ENCODE assay signal across 14 cellular contexts in genomic region chr11:86588566-86589090, GRCh38.
A peak's percentile ranks its signal among the peaks of the same experiment; 100 is the strongest.
DNase-seq lines count a peak whose midpoint lies in the region; ATAC-seq and TF ChIP-seq lines count a peak whose summit lies in the region.
"Had no signal": no experiment of that assay in that cellular context is flagged by ENCODE, and none has a peak within 500 bp of the region (broad histone marks: within the 10 kb centered on the region; RNA-seq: fewer than 3 reads in every experiment).

No MANE protein-coding gene starts in this region.

- H3K36me3 ChIP-seq in endodermal cell (ENCODE audit: control insufficient read depth, insufficient read depth, low read length) (no peaks in the 10 kb centered on the region), neuronal stem cell (replicated peaks in 1 of 2; ENCODE audit: control insufficient read depth in 2 of 2, insufficient read depth in 2 of 2, low read length in 2 of 2) (no peaks in the 10 kb centered on the region)

- H3K4me3 Mint-ChIP-seq in endodermal cell, result no peak overlapping the region
- H3K4me3 Mint-ChIP-seq: activated CD4-positive, alpha-beta T cell treated with anti-CD3 and anti-CD28 coated beads for 36 hours; CD14-positive monocyte; dendritic cell treated with granulocyte-macrophage colony-stimulating factor and Interleukin-4, amounts not matched to agents 40 ng/mL and 50 ng/mL, for 4 days; stimulated activated effector memory CD8-positive, alpha-beta T cell treated with anti-CD3 and anti-CD28 coated beads, Interleukin-12 subunit alpha, Interleukin-12 subunit beta, amount 100 ng/mL, for 72 hours had no signal

- H3K4me1 ChIP-seq in endodermal cell (ENCODE audit: control insufficient read depth, insufficient read depth, low read length), result peaks cover 34% of the 10 kb centered on the region
- H3K4me1 ChIP-seq in neuronal stem cell (ENCODE audit: control insufficient read depth in 2 of 2, insufficient read depth in 1 of 2, low read depth in 1 of 2, low read length in 2 of 2), result peaks cover 52 to 57% of the 10 kb centered on the region in 2 donors

- H3K14ac ChIP-seq in neuronal stem cell (ENCODE audit: low read length), result no peak overlapping the region

- H2BK120ac ChIP-seq in neuronal stem cell (ENCODE audit: low read depth, low read length), result no peak overlapping the region

- no peak for ATAC-seq in HG02938 (IDR thresholded peaks at IDR 0.05; ENCODE audit: unreplicated experiment)
- no peak for ATAC-seq in GM19023 (IDR thresholded peaks at IDR 0.05; ENCODE audit: unreplicated experiment)
- ATAC-seq: activated CD4-positive, alpha-beta T cell treated with anti-CD3 and anti-CD28 coated beads for 36 hours; stimulated activated effector memory CD8-positive, alpha-beta T cell treated with anti-CD3 and anti-CD28 coated beads, Interleukin-12 subunit alpha, Interleukin-12 subunit beta, amount 100 ng/mL, for 72 hours had no signal

- no peak overlapping the region for H2BK15ac ChIP-seq in neuronal stem cell (ENCODE audit: low read length)

- no peak overlapping the region for H3K4ac ChIP-seq in neuronal stem cell (ENCODE audit: low read length)

- no peak overlapping the region for H2AK5ac ChIP-seq in neuronal stem cell (ENCODE audit: low read depth, low read length)

- H3K4me3 ChIP-seq in endodermal cell (ENCODE audit: low read length) (no peak overlapping the region), neuronal stem cell (ENCODE audit: low read length in 2 of 2) (no peak overlapping the region)

- H3K27me3 Mint-ChIP-seq in endodermal cell (ENCODE audit: insufficient read depth), result no peaks in the 10 kb centered on the region
- H3K27me3 Mint-ChIP-seq: activated CD4-positive, alpha-beta T cell treated with anti-CD3 and anti-CD28 coated beads for 36 hours; dendritic cell treated with granulocyte-macrophage colony-stimulating factor and Interleukin-4, amounts not matched to agents 40 ng/mL and 50 ng/mL, for 4 days had no signal

- H4K8ac ChIP-seq in neuronal stem cell (ENCODE audit: low read depth, low read length), result no peak overlapping the region

- no peak overlapping the region for H4K91ac ChIP-seq in neuronal stem cell (ENCODE audit: low read depth, low read length, poor library complexity)

- no peaks in the 10 kb centered on the region for H3K9me3 ChIP-seq in endodermal cell (ENCODE audit: control insufficient read depth, low read length)
- no peaks in the 10 kb centered on the region for H3K9me3 ChIP-seq in neuronal stem cell (replicated peaks in 1 of 2; ENCODE audit: control insufficient read depth in 2 of 2, insufficient read depth in 1 of 2, low read depth in 1 of 2, low read length in 2 of 2)

- H2AFZ ChIP-seq in neuronal stem cell (ENCODE audit: low read length), result no peak overlapping the region

- no peak for TF ChIP-seq CTCF in endodermal cell (conservative IDR thresholded peaks at IDR 0.05)

- no peak overlapping the region for H3K9ac ChIP-seq in endodermal cell (ENCODE audit: extremely low read depth, low read length, poor library complexity, severe bottlenecking)
- no peak overlapping the region for H3K9ac ChIP-seq in neuronal stem cell (ENCODE audit: low read depth, low read length, poor library complexity)

- H3K23ac ChIP-seq in neuronal stem cell (ENCODE audit: low read depth, low read length, poor library complexity), result no peak overlapping the region

- peaks cover 38% of the 10 kb centered on the region for H3K4me1 Mint-ChIP-seq in endodermal cell

- H3K27ac Mint-ChIP-seq in endodermal cell, result peak overlapping the region; percentile 88
- H3K27ac Mint-ChIP-seq: activated CD4-positive, alpha-beta T cell treated with anti-CD3 and anti-CD28 coated beads for 36 hours; CD14-positive monocyte; dendritic cell treated with granulocyte-macrophage colony-stimulating factor and Interleukin-4, amounts not matched to agents 40 ng/mL and 50 ng/mL, for 4 days; stimulated activated effector memory CD8-positive, alpha-beta T cell treated with anti-CD3 and anti-CD28 coated beads, Interleukin-12 subunit alpha, Interleukin-12 subunit beta, amount 100 ng/mL, for 72 hours had no signal

- peaks cover 3% of the 10 kb centered on the region for H3K79me1 ChIP-seq in neuronal stem cell (ENCODE audit: low read depth, low read length)

- H3K27me3 ChIP-seq in endodermal cell (ENCODE audit: control insufficient read depth, insufficient read depth, low read length, poor library complexity, severe bottlenecking) (no peaks in the 10 kb centered on the region), neuronal stem cell (ENCODE audit: control insufficient read depth in 3 of 3, insufficient read depth in 3 of 3, low read depth in 1 of 3, low read length in 3 of 3) (no peaks in the 10 kb centered on the region)

- DNase-seq in DMS153 treated with DMSO at 0.1 percent for 48 hours (lab: John Stamatoyannopoulos, UW; ENCODE audit: unreplicated experiment) (peak; percentile 66), NCI-H1930 (lab: John Stamatoyannopoulos, UW) (peak; percentile 9 to 10), endodermal cell (peak; percentile 65), neuronal stem cell (ENCODE audit: low spot score) (peak; percentile 95), medulla oblongata (ENCODE audit: extremely low spot score) (no peak)
- DNase-seq in stimulated activated CD4-positive, alpha-beta T cell treated with anti-CD3 and anti-CD28 coated beads, Interleukin-4, amount 100 ng/mL, for 4 hours, result no peak
- DNase-seq: activated CD4-positive, alpha-beta T cell treated with anti-CD3 and anti-CD28 coated beads for 36 hours; activated gamma-delta T cell treated with Interleukin-2 at 50 U/mL for 16 hours; SHP77 treated with DMSO at 0.1 percent for 48 hours had no signal

- WGBS in endodermal cell (ENCODE audit: insufficient coverage in 1 of 2, insufficient read length in 1 of 2), 2 experiments, result 79% methylated on average over 2 of the region's 2 CpGs; no CpG with 5 or more reads in 1 of the 2 experiments
- no CpG with 5 or more reads among the region's 2 CpGs for WGBS in neuronal stem cell (ENCODE audit: extremely low coverage in 2 of 2, insufficient read length in 2 of 2, insufficient replicate concordance in 1 of 2), 2 donors

- H3K36me3 Mint-ChIP-seq in endodermal cell (ENCODE audit: low read depth), result no peaks in the 10 kb centered on the region
- H3K36me3 Mint-ChIP-seq: CD14-positive monocyte; stimulated activated effector memory CD8-positive, alpha-beta T cell treated with anti-CD3 and anti-CD28 coated beads, Interleukin-12 subunit alpha, Interleukin-12 subunit beta, amount 100 ng/mL, for 72 hours had no signal

- H2BK12ac ChIP-seq in neuronal stem cell (ENCODE audit: low read length), result no peak overlapping the region

- H3K27ac ChIP-seq in endodermal cell (ENCODE audit: low read depth, low read length) (peak overlapping the region; percentile 85), neuronal stem cell (replicated peaks; ENCODE audit: low read length) (peak overlapping the region; percentile 98)

- no peak overlapping the region for H3K18ac ChIP-seq in neuronal stem cell (ENCODE audit: low read length)

- no peaks in the 10 kb centered on the region for H3K9me3 Mint-ChIP-seq in endodermal cell
- H3K9me3 Mint-ChIP-seq: dendritic cell treated with granulocyte-macrophage colony-stimulating factor and Interleukin-4, amounts not matched to agents 40 ng/mL and 50 ng/mL, for 4 days; stimulated activated effector memory CD8-positive, alpha-beta T cell treated with anti-CD3 and anti-CD28 coated beads, Interleukin-12 subunit alpha, Interleukin-12 subunit beta, amount 100 ng/mL, for 72 hours had no signal

- no peak overlapping the region for H2BK5ac ChIP-seq in neuronal stem cell (ENCODE audit: low read length)

- H3K4me2 ChIP-seq in neuronal stem cell (ENCODE audit: insufficient read depth, low read length, poor library complexity, severe bottlenecking), result no peak overlapping the region

Comparison
In these comparisons a context has a peak if more than half of its experiments do, and no peak if none do; other contexts are left out.
1. DNase-seq: peak in DMS153 treated with DMSO at 0.1 percent for 48 hours (single experiment), NCI-H1930 (2 of 2), endodermal cell (single experiment) and neuronal stem cell (single experiment); none in medulla oblongata (single experiment) and stimulated activated CD4-positive, alpha-beta T cell treated with anti-CD3 and anti-CD28 coated beads, Interleukin-4, amount 100 ng/mL, for 4 hours (0 of 2).